In genomic region chr22:44536411-44536810, GRCh38 we compare ENCODE assay signal across 25 cellular contexts.
"Had no signal": no experiment of that assay in that cellular context is flagged by ENCODE, and none has a peak within 500 bp of the region (broad histone marks: within the 10 kb centered on the region; RNA-seq: fewer than 3 reads in every experiment).

No MANE protein-coding gene starts in this region.

- ATAC-seq: foreskin keratinocyte; gastroesophageal sphincter; left cardiac atrium; left lung; lower lobe of right lung; natural killer cell; pancreas; sciatic nerve; stimulated activated naive CD8-positive, alpha-beta T cell treated with anti-CD3 and anti-CD28 coated beads, Interleukin-15, amount 100 ng/mL, for 72 hours; upper lobe of right lung had no signal

- H3K4me3 ChIP-seq: colonic mucosa, esophagus muscularis mucosa, gastroesophageal sphincter, heart right ventricle, left lung, lower lobe of right lung, pancreas, smooth muscle cell, suprapubic skin, transverse colon, upper lobe of right lung, uterus had no signal

- H3K36me3 ChIP-seq: colonic mucosa, esophagus muscularis mucosa, gastroesophageal sphincter, heart right ventricle, left lung, lower lobe of right lung, neutrophil, pancreas, suprapubic skin, transverse colon, upper lobe of right lung, uterus had no signal

- H3K4me2 ChIP-seq: smooth muscle cell had no signal

- H3K27ac ChIP-seq: colonic mucosa, esophagus muscularis mucosa, foreskin keratinocyte, gastroesophageal sphincter, heart right ventricle, left lung, lower lobe of right lung, neutrophil, pancreas, suprapubic skin, transverse colon, upper lobe of right lung, uterus had no signal

- H3K9me3 ChIP-seq: colonic mucosa, esophagus muscularis mucosa, gastroesophageal sphincter, heart right ventricle, left lung, lower lobe of right lung, neutrophil, pancreas, suprapubic skin, transverse colon, upper lobe of right lung, uterus had no signal

- H3K4me1 ChIP-seq: colonic mucosa, esophagus muscularis mucosa, foreskin keratinocyte, left lung, lower lobe of right lung, pancreas, suprapubic skin, transverse colon, upper lobe of right lung, uterus had no signal

- H3K27me3 ChIP-seq: colonic mucosa, uterus had no signal

- DNase-seq: colonic mucosa; effector CD8-positive, alpha-beta T cell; foreskin keratinocyte; heart right ventricle; hippocampal formation; left cardiac atrium; left lung; lower lobe of right lung; natural killer cell; pancreas; stimulated activated CD4-positive, alpha-beta T cell treated with anti-CD3 and anti-CD28 coated beads, Interleukin-12 subunit alpha, Interleukin-12 subunit beta, amount 100 ng/mL, for 4 hours; stimulated activated CD4-positive, alpha-beta T cell treated with anti-CD3 and anti-CD28 coated beads, Interleukin-1b, Interleukin-23, amount 100 ng/mL, for 48 hours; stimulated activated CD4-positive, alpha-beta T cell treated with anti-CD3 and anti-CD28 coated beads, Interleukin-4, amount 100 ng/mL, for 1 hour; stimulated activated CD8-positive, alpha-beta memory T cell treated with anti-CD3 and anti-CD28 coated beads, Interleukin-4, amount 100 ng/mL, for 48 hours; stimulated activated naive CD4-positive, alpha-beta T cell; stimulated activated naive CD8-positive, alpha-beta T cell treated with anti-CD3 and anti-CD28 coated beads, Interleukin-15, amount 100 ng/mL, for 72 hours; transverse colon; uterus had no signal
